1 cellular context compared by ENCODE assay signal in genomic region chr9:120532891-120533290, GRCh38.
TF ChIP-seq lines count a peak whose summit lies in the region.

No MANE protein-coding gene starts in this region.

TF ChIP-seq in HCT116, 20 proteins besides CTCF, POLR2A, EP300 and RAD21 (continued from another document):
- no peak for TF ChIP-seq ZNF274 (IDR thresholded peaks at IDR 0.05; ENCODE audit: low read depth, low read length)
- TF ChIP-seq ATF3 (IDR thresholded peaks at IDR 0.05) = no peak
- no peak for TF ChIP-seq YY1 (IDR thresholded peaks at IDR 0.05; ENCODE audit: extremely low read depth, insufficient replicate concordance, low read depth, low read length)
- no peak for TF ChIP-seq CBX3 (IDR thresholded peaks at IDR 0.05; ENCODE audit: low read depth)
- TF ChIP-seq FOSL1 (IDR thresholded peaks at IDR 0.05; ENCODE audit: low read depth) = no peak
